8 cellular contexts compared by ENCODE assay signal in genomic region chr5:80406980-80407734, GRCh38. TPM values are rescaled to one million over a fixed set of nuclear protein-coding genes. Genes with fewer than 3 reads are reported as not detected.
DNase-seq lines count a peak whose midpoint lies in the region; TF ChIP-seq lines count a peak whose summit lies in the region.

No MANE protein-coding gene starts in this region.

- H3K27ac ChIP-seq in OCI-LY7 (ENCODE audit: low read depth, low read length, poor library complexity, severe bottlenecking) (peak overlapping the region; percentile 56), mammary epithelial cell (ENCODE audit: insufficient read depth, low read depth, low read length) (peak overlapping the region; percentile 90), liver (ENCODE audit: low read depth in 1 of 2, low read length in 2 of 2) (peak overlapping the region; percentile 87 to 92), substantia nigra (ENCODE audit: low read depth, low read length, poor library complexity, severe bottlenecking) (peak overlapping the region; percentile 97)

- H4K20me1 ChIP-seq in OCI-LY7 (ENCODE audit: insufficient read depth, low read length) (no peaks in the 10 kb centered on the region), mammary epithelial cell (ENCODE audit: insufficient read depth, low read length) (no peaks in the 10 kb centered on the region)

- no TSS peak for BruUV-seq in OCI-LY7 (replicated peaks; lab: Mats Ljungman, UMichigan)
- TSS peak; percentile 59 for BruUV-seq in mammary epithelial cell (replicated peaks; lab: Mats Ljungman, UMichigan)

- in situ Hi-C loops in mammary epithelial cell (cut with MboI; ENCODE audit: low sequenced_read_pairs in 2 of 2): no loop called here

- H3K4me2 ChIP-seq in OCI-LY7 (ENCODE audit: low read length) (peak overlapping the region; percentile 60), mammary epithelial cell (ENCODE audit: insufficient read depth, low read depth, low read length) (peak overlapping the region; percentile 95)

- intact Hi-C loops in OCI-LY7 (cut with micrococcal nuclease; ENCODE audit: unreplicated experiment) (loop anchor here (10.0 kb wide), 1 partner anchor 248 kb away; the partner anchor contains the start of genes DHFR and MSH3), mammary epithelial cell (cut with micrococcal nuclease) (loop anchor here (5.0 kb wide), 2 partner anchors 60 to 80 kb away; partner anchors contain the start of gene FAM151B)

- peaks cover 5% of the 10 kb centered on the region; the same call in 1 of the 2 replicates for H3K79me2 ChIP-seq in OCI-LY7 (ENCODE audit: insufficient read depth, low read depth, low read length)
- H3K79me2 ChIP-seq in mammary epithelial cell (ENCODE audit: insufficient read depth, low read length): peaks cover 38% of the 10 kb centered on the region

- peak overlapping the region; percentile 99 for H3K4me3 ChIP-seq in OCI-LY7 (ENCODE audit: low read depth, low read length, poor library complexity, severe bottlenecking)
- H3K4me3 ChIP-seq in mammary epithelial cell (replicated peaks in 1 of 3; ENCODE audit: insufficient read depth in 1 of 3, low read depth in 2 of 3, low read length in 3 of 3): peak overlapping the region; percentile 72 to 98 (median 78)
- peak overlapping the region; percentile 37 to 98 (median 91) for H3K4me3 ChIP-seq in liver (ENCODE audit: low read depth in 1 of 3, low read length in 3 of 3)

- 54% methylated on average over 15 of the region's 31 CpGs for WGBS in mammary epithelial cell (ENCODE audit: low coverage, missing lambda C conversion rate)
- 14% methylated on average over 31 of the region's 31 CpGs for WGBS in liver

- H3K36me3 ChIP-seq in OCI-LY7 (ENCODE audit: insufficient read depth, low read length): no peaks in the 10 kb centered on the region
- H3K36me3 ChIP-seq in mammary epithelial cell (ENCODE audit: insufficient read depth, low read length): no peaks in the 10 kb centered on the region
- no peaks in the 10 kb centered on the region for H3K36me3 ChIP-seq in liver (ENCODE audit: control insufficient read depth in 4 of 4, insufficient read depth in 3 of 4, low read depth in 1 of 4, low read length in 3 of 4)

- DNase-seq in stimulated activated CD4-positive, alpha-beta T cell treated with anti-CD3 and anti-CD28 coated beads, Interleukin-15, amount 100 ng/mL, for 24 hours: peak; percentile 20
- DNase-seq in stimulated activated CD4-positive, alpha-beta T cell treated with anti-CD3 and anti-CD28 coated beads, Interleukin-2, amount 100 ng/mL, for 48 hours: no peak
- DNase-seq in OCI-LY7 (ENCODE audit: low spot score) (peak; percentile 15), mammary epithelial cell (peak; percentile 12), substantia nigra (lab: John Stamatoyannopoulos, UW) (peak in 7 of 49 donors; percentile 5 to 60 (median 23)), NCI-H82 (lab: John Stamatoyannopoulos, UW) (no peak), DMS153 treated with DMSO at 0.1 percent for 48 hours (lab: John Stamatoyannopoulos, UW; ENCODE audit: unreplicated experiment) (no peak)

- H3K9me3 ChIP-seq in OCI-LY7 (ENCODE audit: low read length) (no peaks in the 10 kb centered on the region), mammary epithelial cell (replicated peaks; ENCODE audit: insufficient read depth, low read length) (no peaks in the 10 kb centered on the region), liver (ENCODE audit: control insufficient read depth in 4 of 4, low read length in 3 of 4) (no peaks in the 10 kb centered on the region)

- POLR2A ChIA-PET in OCI-LY7 (lab: Charles Lee): interaction anchor here (0.6 to 1.7 kb wide), 11 partner anchors 20 to 1974 kb away, joined by 3 to 9 read pairs (median 5); no protein-coding TSS in a partner anchor

- CTCF ChIA-PET in OCI-LY7 (lab: Charles Lee; ENCODE audit: unreplicated experiment) (interaction anchor here (0.6 to 0.7 kb wide), 2 partner anchors 66 to 893 kb away, joined by 3 read pairs; partner anchors contain the start of gene HOMER1), mammary epithelial cell (lab: Charles Lee; ENCODE audit: low non-redundant PET) (no interaction called here)

- dilution Hi-C loops in mammary epithelial cell (cut with HindIII; ENCODE audit: low sequenced_read_pairs): no loop called here

- TF ChIP-seq RAD21 in liver (IDR thresholded peaks at IDR 0.05): no peak

- TF ChIP-seq CTCF in OCI-LY7 (conservative IDR thresholded peaks at IDR 0.05; ENCODE audit: low read length) (no peak), mammary epithelial cell (conservative IDR thresholded peaks at IDR 0.05 in 1 of 2, IDR thresholded peaks at IDR 0.05 in 1 of 2; ENCODE audit: extremely low read depth in 1 of 2, insufficient read depth in 1 of 2, low read depth in 1 of 2, low read length in 2 of 2) (no peak), liver (IDR thresholded peaks at IDR 0.05; ENCODE audit: low read depth, low read length, missing input control) (no peak)

- H2AFZ ChIP-seq in OCI-LY7 (ENCODE audit: low read length): peak overlapping the region; percentile 91; the same call in 1 of the 2 replicates
- H2AFZ ChIP-seq in mammary epithelial cell (ENCODE audit: low read depth, low read length): peak overlapping the region; percentile 97

- H3K4me1 ChIP-seq in OCI-LY7 (ENCODE audit: insufficient read depth, low read length, poor library complexity, severe bottlenecking) (peaks cover 12% of the 10 kb centered on the region), mammary epithelial cell (ENCODE audit: insufficient read depth, low read length) (peaks cover 14% of the 10 kb centered on the region), liver (ENCODE audit: control insufficient read depth in 4 of 4, insufficient read depth in 4 of 4, low read length in 3 of 4) (peaks cover 3 to 41% (median 22%) of the 10 kb centered on the region in 4 donors)

- H3K9ac ChIP-seq in mammary epithelial cell (ENCODE audit: insufficient read depth, low read length): peak overlapping the region; percentile 81
- H3K9ac ChIP-seq in liver (ENCODE audit: low read depth in 1 of 2, low read length in 2 of 2): peak overlapping the region; percentile 60 to 97

- H3K9me2 ChIP-seq in OCI-LY7 (ENCODE audit: insufficient read depth, low read length): no peaks in the 10 kb centered on the region

- H3K27me3 ChIP-seq in mammary epithelial cell (ENCODE audit: insufficient read depth, low read length) (no peaks in the 10 kb centered on the region), liver (ENCODE audit: control insufficient read depth in 4 of 4, insufficient read depth in 4 of 4, low read length in 3 of 4) (no peaks in the 10 kb centered on the region)

TF ChIP-seq in liver, 16 proteins besides CTCF, POLR2A, EP300 and RAD21 (continues in another document):
- TF ChIP-seq YY1 (IDR thresholded peaks at IDR 0.05) (no peak), RXRA (IDR thresholded peaks at IDR 0.05) (peak; percentile 27 to 38), JUND (IDR thresholded peaks at IDR 0.05) (no peak), HNF4G (IDR thresholded peaks at IDR 0.05) (peak; percentile 7), MAX (IDR thresholded peaks at IDR 0.05) (no peak), NR2F2 (IDR thresholded peaks at IDR 0.05) (peak; percentile 78), EGR1 (IDR thresholded peaks at IDR 0.05; ENCODE audit: low read depth in 2 of 2) (no peak), REST (IDR thresholded peaks at IDR 0.05) (no peak), SP1 (IDR thresholded peaks at IDR 0.05) (peak; percentile 50)
- TF ChIP-seq, protein P1, sequence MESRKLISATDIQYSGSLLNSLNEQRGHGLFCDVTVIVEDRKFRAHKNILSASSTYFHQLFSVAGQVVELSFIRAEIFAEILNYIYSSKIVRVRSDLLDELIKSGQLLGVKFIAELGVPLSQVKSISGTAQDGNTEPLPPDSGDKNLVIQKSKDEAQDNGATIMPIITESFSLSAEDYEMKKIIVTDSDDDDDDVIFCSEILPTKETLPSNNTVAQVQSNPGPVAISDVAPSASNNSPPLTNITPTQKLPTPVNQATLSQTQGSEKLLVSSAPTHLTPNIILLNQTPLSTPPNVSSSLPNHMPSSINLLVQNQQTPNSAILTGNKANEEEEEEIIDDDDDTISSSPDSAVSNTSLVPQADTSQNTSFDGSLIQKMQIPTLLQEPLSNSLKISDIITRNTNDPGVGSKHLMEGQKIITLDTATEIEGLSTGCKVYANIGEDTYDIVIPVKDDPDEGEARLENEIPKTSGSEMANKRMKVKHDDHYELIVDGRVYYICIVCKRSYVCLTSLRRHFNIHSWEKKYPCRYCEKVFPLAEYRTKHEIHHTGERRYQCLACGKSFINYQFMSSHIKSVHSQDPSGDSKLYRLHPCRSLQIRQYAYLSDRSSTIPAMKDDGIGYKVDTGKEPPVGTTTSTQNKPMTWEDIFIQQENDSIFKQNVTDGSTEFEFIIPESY (IDR thresholded peaks at IDR 0.05): no peak

RNA-seq across cellular contexts. Expression of gene ZFYVE16, which starts 0.7 kb away (rescaled TPM):
- total RNA-seq in OCI-LY7 (2014; rRNA removed; shearing (Covaris generic)): 8.0 and 8.7 TPM in 2 replicates
- total RNA-seq in OCI-LY7 (2022) (21.6 and 23.2 TPM in 2 replicates), mammary epithelial cell (10 to 100 TPM; 32.1 to 36.8 TPM), liver (10 to 100 TPM; 16.1 to 26.3 TPM)
- polyA plus RNA-seq in mammary epithelial cell (4.7 TPM), liver (1 to 10 TPM; 6.0 to 7.2 TPM)
- 71.9 TPM for polyA minus RNA-seq in mammary epithelial cell

Comparison
In these comparisons a context has a peak if more than half of its experiments do, and no peak if none do; other contexts are left out.
1. DNase-seq: peak in stimulated activated CD4-positive, alpha-beta T cell treated with anti-CD3 and anti-CD28 coated beads, Interleukin-15, amount 100 ng/mL, for 24 hours (single experiment), OCI-LY7 (single experiment) and mammary epithelial cell (single experiment); none in stimulated activated CD4-positive, alpha-beta T cell treated with anti-CD3 and anti-CD28 coated beads, Interleukin-2, amount 100 ng/mL, for 48 hours (0 of 2), NCI-H82 (single experiment) and DMS153 treated with DMSO at 0.1 percent for 48 hours (single experiment).
2. Peak in every context shown above with its lines, with median percentiles within 50 percentile points of each other: H3K27ac ChIP-seq and H3K4me3 ChIP-seq.